8 cellular contexts compared by ENCODE assay signal in the genomic region with DNA sequence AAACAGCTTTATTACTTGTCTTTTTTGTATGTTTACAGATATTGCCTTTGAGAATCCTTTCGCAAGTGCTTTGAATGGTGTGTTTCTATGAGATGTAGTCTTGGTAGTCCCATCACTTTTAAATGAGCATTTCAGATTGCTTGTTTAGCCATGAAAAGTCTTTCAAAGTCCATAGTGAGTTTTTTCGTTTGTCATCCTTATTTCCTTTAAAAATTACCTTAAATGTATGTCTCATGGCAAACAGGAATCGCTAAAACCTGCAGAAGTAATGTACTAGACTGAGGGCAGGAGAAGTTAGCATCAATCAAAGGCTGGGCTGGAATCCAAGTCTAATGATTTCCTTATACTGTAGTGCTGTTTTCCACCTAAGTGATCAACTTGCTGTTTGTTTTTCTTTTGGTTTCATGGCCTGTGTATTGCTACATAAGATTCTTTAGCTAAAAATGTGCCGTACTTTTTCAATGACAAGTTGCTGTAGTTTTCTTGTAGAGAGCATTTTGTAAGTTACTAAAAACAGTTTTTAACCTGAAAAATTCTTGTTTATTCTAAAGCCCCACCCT. TPM values are rescaled to one million over a fixed set of nuclear protein-coding genes. Genes with fewer than 3 reads are reported as not detected.
DNase-seq lines count a peak whose midpoint lies in the region; ATAC-seq and TF ChIP-seq lines count a peak whose summit lies in the region.

No MANE protein-coding gene starts in this region.

- H3K9ac ChIP-seq in HUES48 (ENCODE audit: low read depth, low read length), result peak overlapping the region; percentile 98

- H3K9me3 ChIP-seq in HUES48 (ENCODE audit: control insufficient read depth, insufficient read depth, low read length), result no peaks in the 10 kb centered on the region

- intact Hi-C loops in Calu3 (cut with micrococcal nuclease; ENCODE audit: unreplicated experiment) (no loop called here), left colon (cut with DNase I, micrococcal nuclease) (no loop called here)

- peaks cover 33% of the 10 kb centered on the region for H3K4me1 ChIP-seq in HUES48 (ENCODE audit: control insufficient read depth, insufficient read depth, low read length)

- no peak for ATAC-seq in activated naive CD8-positive, alpha-beta T cell treated with anti-CD3 and anti-CD28 coated beads, Interleukin-2, amount 10 ng/mL, durations not matched to agents 7 days and 5 days (ENCODE audit: low read depth)
- ATAC-seq in left colon, result peak; percentile 21
- no peak for ATAC-seq in GM21515 (IDR thresholded peaks at IDR 0.05; ENCODE audit: unreplicated experiment)
- ATAC-seq in HG02938 (IDR thresholded peaks at IDR 0.05; ENCODE audit: unreplicated experiment), result no peak

- peaks cover 35% of the 10 kb centered on the region for H3K36me3 ChIP-seq in HUES48 (ENCODE audit: control insufficient read depth, insufficient read depth, low read length)

- H3K27ac Mint-ChIP-seq in Calu3 (ENCODE audit: unreplicated experiment), result peak overlapping the region; percentile 82
- H3K27ac Mint-ChIP-seq in activated naive CD8-positive, alpha-beta T cell treated with anti-CD3 and anti-CD28 coated beads, Interleukin-2, amount 10 ng/mL, durations not matched to agents 7 days and 5 days, result peak overlapping the region; percentile 94

- DNase-seq in Calu3 (no peak), left colon (no peak), mucosa of gallbladder (ENCODE audit: low spot score) (no peak)
- DNase-seq in activated naive CD8-positive, alpha-beta T cell treated with anti-CD3 and anti-CD28 coated beads, Interleukin-2, amount 10 ng/mL, durations not matched to agents 7 days and 5 days, result no peak
- DNase-seq in activated effector memory CD4-positive, alpha-beta T cell treated with Interleukin-2 at 50 U/mL for 16 hours, result no peak

- peaks cover 7% of the 10 kb centered on the region for H3K4me1 Mint-ChIP-seq in Calu3 (ENCODE audit: low read depth, unreplicated experiment)
- H3K4me1 Mint-ChIP-seq in activated naive CD8-positive, alpha-beta T cell treated with anti-CD3 and anti-CD28 coated beads, Interleukin-2, amount 10 ng/mL, durations not matched to agents 7 days and 5 days, result peaks cover 28% of the 10 kb centered on the region

- no peak for TF ChIP-seq CTCF in Calu3 (IDR thresholded peaks at IDR 0.05; ENCODE audit: unreplicated experiment)

- H3K36me3 Mint-ChIP-seq in Calu3 (ENCODE audit: insufficient read depth, unreplicated experiment), result peaks cover 18% of the 10 kb centered on the region
- peaks cover 10% of the 10 kb centered on the region for H3K36me3 Mint-ChIP-seq in activated naive CD8-positive, alpha-beta T cell treated with anti-CD3 and anti-CD28 coated beads, Interleukin-2, amount 10 ng/mL, durations not matched to agents 7 days and 5 days

- H3K9me3 Mint-ChIP-seq in Calu3 (ENCODE audit: low read depth, unreplicated experiment), result no peaks in the 10 kb centered on the region
- no peaks in the 10 kb centered on the region for H3K9me3 Mint-ChIP-seq in activated naive CD8-positive, alpha-beta T cell treated with anti-CD3 and anti-CD28 coated beads, Interleukin-2, amount 10 ng/mL, durations not matched to agents 7 days and 5 days

- no peak overlapping the region for H3K27ac ChIP-seq in HUES48 (ENCODE audit: low read depth, low read length)

- BruUV-seq in Calu3 (replicated peaks; lab: Mats Ljungman, UMichigan), result TSS peak; percentile 63

- no peaks in the 10 kb centered on the region for H3K27me3 ChIP-seq in HUES48 (ENCODE audit: control insufficient read depth, insufficient read depth, low read length)

- POLR2A ChIA-PET in activated naive CD8-positive, alpha-beta T cell treated with anti-CD3 and anti-CD28 coated beads, Interleukin-2, amount 10 ng/mL, durations not matched to agents 7 days and 5 days (lab: Charles Lee), result interaction anchor here (1.3 kb wide), 1 partner anchor 13 kb away, joined by 3 read pairs; no protein-coding TSS in a partner anchor

- H3K4me3 ChIP-seq in HUES48 (ENCODE audit: low read depth, low read length), result peak overlapping the region; percentile 99

- H3K4me3 Mint-ChIP-seq in Calu3 (ENCODE audit: low read depth, unreplicated experiment), result peak overlapping the region; percentile 100
- H3K4me3 Mint-ChIP-seq in activated naive CD8-positive, alpha-beta T cell treated with anti-CD3 and anti-CD28 coated beads, Interleukin-2, amount 10 ng/mL, durations not matched to agents 7 days and 5 days, result peak overlapping the region; percentile 99

- CTCF ChIA-PET in Calu3 (lab: Charles Lee), result no interaction called here

- no peaks in the 10 kb centered on the region for H3K27me3 Mint-ChIP-seq in Calu3 (ENCODE audit: unreplicated experiment)
- H3K27me3 Mint-ChIP-seq in activated naive CD8-positive, alpha-beta T cell treated with anti-CD3 and anti-CD28 coated beads, Interleukin-2, amount 10 ng/mL, durations not matched to agents 7 days and 5 days, result no peaks in the 10 kb centered on the region

RNA-seq across cellular contexts. Expression of a gene that starts 1.1 kb away (rescaled TPM):
- total RNA-seq in Calu3 (2022) (53.5 and 63.3 TPM in 2 replicates), left colon (10 to 100 TPM; 11.6 to 22.8 TPM), mucosa of gallbladder (7.1 TPM)
- total RNA-seq in activated naive CD8-positive, alpha-beta T cell treated with anti-CD3 and anti-CD28 coated beads, Interleukin-2, amount 10 ng/mL, durations not matched to agents 7 days and 5 days, result 100 to 1,000 TPM in 1 of 2 experiments, 10 to 100 TPM in 1; 98.1 to 114 TPM
